1 cellular context compared by ENCODE assay signal in the genomic region with DNA sequence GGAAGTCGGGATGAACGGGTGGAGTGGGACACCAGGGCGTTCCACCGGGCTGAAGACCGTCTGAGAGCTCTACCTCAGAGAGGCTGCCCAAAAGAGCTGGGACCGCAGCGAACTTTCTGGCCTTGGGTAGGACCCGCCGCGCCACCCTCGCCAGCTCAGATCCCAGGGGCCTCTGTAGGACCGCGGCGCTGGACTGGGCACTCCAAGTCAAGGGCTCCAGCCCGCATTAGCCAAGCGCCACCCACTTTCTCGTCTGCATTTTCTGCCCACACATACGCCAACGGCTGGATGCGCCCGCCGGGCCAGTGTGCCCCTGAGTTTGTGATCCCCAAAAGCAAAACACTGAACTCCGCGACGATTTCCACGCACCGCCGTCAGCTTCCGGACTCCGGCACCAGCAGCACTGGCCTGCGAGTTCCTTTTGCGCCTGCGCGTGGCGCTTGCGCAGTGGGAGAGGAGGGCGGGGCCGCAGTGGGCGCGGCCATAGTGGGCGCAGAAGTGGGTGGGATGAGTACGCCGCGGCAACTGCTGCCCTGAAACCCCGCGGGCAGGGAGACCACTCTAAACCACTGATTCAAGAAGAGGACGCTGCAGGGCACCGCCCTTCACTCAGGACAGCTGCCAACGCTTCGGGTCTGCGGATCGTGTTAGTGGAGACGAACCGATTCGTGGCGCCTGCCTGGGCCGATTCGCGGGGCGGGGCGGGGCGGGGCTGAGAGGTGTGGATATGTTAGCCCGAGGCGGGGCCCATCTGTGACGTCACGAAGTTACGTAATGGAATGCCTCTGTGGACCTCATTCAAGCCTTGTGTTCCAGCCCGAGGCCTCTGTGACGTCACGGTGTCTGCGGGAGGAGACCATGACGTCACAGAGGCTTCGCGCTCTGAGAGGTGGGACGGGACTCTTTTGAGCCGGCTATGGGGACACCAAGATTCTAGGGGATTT.
TF ChIP-seq lines count a peak whose summit lies in the region.

No MANE protein-coding gene starts in this region.

TF ChIP-seq in HepG2, 621 proteins besides CTCF, POLR2A, EP300 and RAD21 (continued from another document and continues in another):
- TF ChIP-seq, protein P1, sequence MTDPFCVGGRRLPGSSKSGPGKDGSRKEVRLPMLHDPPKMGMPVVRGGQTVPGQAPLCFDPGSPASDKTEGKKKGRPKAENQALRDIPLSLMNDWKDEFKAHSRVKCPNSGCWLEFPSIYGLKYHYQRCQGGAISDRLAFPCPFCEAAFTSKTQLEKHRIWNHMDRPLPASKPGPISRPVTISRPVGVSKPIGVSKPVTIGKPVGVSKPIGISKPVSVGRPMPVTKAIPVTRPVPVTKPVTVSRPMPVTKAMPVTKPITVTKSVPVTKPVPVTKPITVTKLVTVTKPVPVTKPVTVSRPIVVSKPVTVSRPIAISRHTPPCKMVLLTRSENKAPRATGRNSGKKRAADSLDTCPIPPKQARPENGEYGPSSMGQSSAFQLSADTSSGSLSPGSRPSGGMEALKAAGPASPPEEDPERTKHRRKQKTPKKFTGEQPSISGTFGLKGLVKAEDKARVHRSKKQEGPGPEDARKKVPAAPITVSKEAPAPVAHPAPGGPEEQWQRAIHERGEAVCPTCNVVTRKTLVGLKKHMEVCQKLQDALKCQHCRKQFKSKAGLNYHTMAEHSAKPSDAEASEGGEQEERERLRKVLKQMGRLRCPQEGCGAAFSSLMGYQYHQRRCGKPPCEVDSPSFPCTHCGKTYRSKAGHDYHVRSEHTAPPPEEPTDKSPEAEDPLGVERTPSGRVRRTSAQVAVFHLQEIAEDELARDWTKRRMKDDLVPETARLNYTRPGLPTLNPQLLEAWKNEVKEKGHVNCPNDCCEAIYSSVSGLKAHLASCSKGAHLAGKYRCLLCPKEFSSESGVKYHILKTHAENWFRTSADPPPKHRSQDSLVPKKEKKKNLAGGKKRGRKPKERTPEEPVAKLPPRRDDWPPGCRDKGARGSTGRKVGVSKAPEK (CRISPR knock-in tag; IDR thresholded peaks at IDR 0.05; ENCODE audit: borderline replicate concordance), result no peak; the same call in 1 of the 2 replicates
- TF ChIP-seq ZNF354B (CRISPR knock-in tag; IDR thresholded peaks at IDR 0.05) (peak; percentile 92), ZC3H4 (CRISPR knock-in tag; IDR thresholded peaks at IDR 0.05; ENCODE audit: borderline replicate concordance) (no peak; the same call in 1 of the 2 replicates), TOPORS (CRISPR knock-in tag; IDR thresholded peaks at IDR 0.05) (peak; percentile 55; the same call in 1 of the 2 replicates), JDP2 (CRISPR knock-in tag; IDR thresholded peaks at IDR 0.05; ENCODE audit: borderline replicate concordance) (no peak), ZNF556 (CRISPR knock-in tag; IDR thresholded peaks at IDR 0.05; ENCODE audit: borderline replicate concordance) (peak; percentile 82; the same call in 1 of the 2 replicates), RARA (CRISPR knock-in tag; IDR thresholded peaks at IDR 0.05) (no peak; the same call in 1 of the 2 replicates), SMAD1 (CRISPR knock-in tag; IDR thresholded peaks at IDR 0.05; ENCODE audit: borderline replicate concordance, low read depth) (peak; percentile 95; the same call in 1 of the 2 replicates), ZNF3 (CRISPR knock-in tag; IDR thresholded peaks at IDR 0.05) (peak; percentile 59; the same call in 1 of the 2 replicates), FLYWCH1 (CRISPR knock-in tag; IDR thresholded peaks at IDR 0.05) (peak; percentile 94; the same call in 1 of the 2 replicates), ZNF17 (CRISPR knock-in tag; IDR thresholded peaks at IDR 0.05) (no peak), ZFP36 (IDR thresholded peaks at IDR 0.05; ENCODE audit: borderline replicate concordance, low read depth, low read length, partially characterized antibody) (no peak), HOXA9 (CRISPR knock-in tag; IDR thresholded peaks at IDR 0.05; ENCODE audit: borderline replicate concordance) (no peak), ZMYM2 (CRISPR knock-in tag; IDR thresholded peaks at IDR 0.05) (peak; percentile 95; the same call in 1 of the 2 replicates), ZNF530 (CRISPR knock-in tag; IDR thresholded peaks at IDR 0.05; ENCODE audit: low read depth) (no peak), YY1 (IDR thresholded peaks at IDR 0.05; ENCODE audit: insufficient read depth, insufficient replicate concordance, low read depth, low read length) (peak; percentile 91), KAT8 (CRISPR knock-in tag; IDR thresholded peaks at IDR 0.05) (peak; percentile 96), NR2F6 (IDR thresholded peaks at IDR 0.05) (0 out of 2 replicates have a peak, but pooled peaks have one; percentile 11), NR2F6 (CRISPR knock-in tag; IDR thresholded peaks at IDR 0.05) (no peak; the same call in 1 of the 2 replicates), AGO1 (IDR thresholded peaks at IDR 0.05; ENCODE audit: low read depth, low read length, poor library complexity, severe bottlenecking) (peak; percentile 81), NFYB (CRISPR knock-in tag; IDR thresholded peaks at IDR 0.05) (no peak; the same call in 1 of the 2 replicates), KAT7 (CRISPR knock-in tag; IDR thresholded peaks at IDR 0.05; ENCODE audit: borderline replicate concordance) (peak; percentile 57; the same call in 1 of the 2 replicates), MED1 (CRISPR knock-in tag; IDR thresholded peaks at IDR 0.05) (peak; percentile 65), TAF1 (CRISPR knock-in tag; IDR thresholded peaks at IDR 0.05) (peak; percentile 98), RBAK (CRISPR knock-in tag; IDR thresholded peaks at IDR 0.05) (peak; percentile 14; the same call in 1 of the 2 replicates), ZNF20 (CRISPR knock-in tag; IDR thresholded peaks at IDR 0.05) (peak; percentile 97), ZNF780A (CRISPR knock-in tag; IDR thresholded peaks at IDR 0.05) (peak; percentile 29; the same call in 1 of the 2 replicates), ZNF83 (CRISPR knock-in tag; IDR thresholded peaks at IDR 0.05; ENCODE audit: borderline replicate concordance) (no peak), KAT2B (IDR thresholded peaks at IDR 0.05; ENCODE audit: borderline replicate concordance, low read depth, low read length) (no peak), SCMH1 (CRISPR knock-in tag; IDR thresholded peaks at IDR 0.05; ENCODE audit: borderline replicate concordance) (no peak), NFATC3 (CRISPR knock-in tag; IDR thresholded peaks at IDR 0.05) (no peak; the same call in 1 of the 2 replicates), ZBTB21 (CRISPR knock-in tag; IDR thresholded peaks at IDR 0.05) (peak; percentile 100), TOE1 (CRISPR knock-in tag; IDR thresholded peaks at IDR 0.05) (no peak), ZNF224 (CRISPR knock-in tag; IDR thresholded peaks at IDR 0.05) (peak; percentile 75; the same call in 1 of the 2 replicates)
- TF ChIP-seq, protein P2, sequence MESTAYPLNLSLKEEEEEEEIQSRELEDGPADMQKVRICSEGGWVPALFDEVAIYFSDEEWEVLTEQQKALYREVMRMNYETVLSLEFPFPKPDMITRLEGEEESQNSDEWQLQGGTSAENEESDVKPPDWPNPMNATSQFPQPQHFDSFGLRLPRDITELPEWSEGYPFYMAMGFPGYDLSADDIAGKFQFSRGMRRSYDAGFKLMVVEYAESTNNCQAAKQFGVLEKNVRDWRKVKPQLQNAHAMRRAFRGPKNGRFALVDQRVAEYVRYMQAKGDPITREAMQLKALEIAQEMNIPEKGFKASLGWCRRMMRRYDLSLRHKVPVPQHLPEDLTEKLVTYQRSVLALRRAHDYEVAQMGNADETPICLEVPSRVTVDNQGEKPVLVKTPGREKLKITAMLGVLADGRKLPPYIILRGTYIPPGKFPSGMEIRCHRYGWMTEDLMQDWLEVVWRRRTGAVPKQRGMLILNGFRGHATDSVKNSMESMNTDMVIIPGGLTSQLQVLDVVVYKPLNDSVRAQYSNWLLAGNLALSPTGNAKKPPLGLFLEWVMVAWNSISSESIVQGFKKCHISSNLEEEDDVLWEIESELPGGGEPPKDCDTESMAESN (CRISPR knock-in tag; conservative IDR thresholded peaks at IDR 0.05), result peak; percentile 96
- TF ChIP-seq, protein P3, sequence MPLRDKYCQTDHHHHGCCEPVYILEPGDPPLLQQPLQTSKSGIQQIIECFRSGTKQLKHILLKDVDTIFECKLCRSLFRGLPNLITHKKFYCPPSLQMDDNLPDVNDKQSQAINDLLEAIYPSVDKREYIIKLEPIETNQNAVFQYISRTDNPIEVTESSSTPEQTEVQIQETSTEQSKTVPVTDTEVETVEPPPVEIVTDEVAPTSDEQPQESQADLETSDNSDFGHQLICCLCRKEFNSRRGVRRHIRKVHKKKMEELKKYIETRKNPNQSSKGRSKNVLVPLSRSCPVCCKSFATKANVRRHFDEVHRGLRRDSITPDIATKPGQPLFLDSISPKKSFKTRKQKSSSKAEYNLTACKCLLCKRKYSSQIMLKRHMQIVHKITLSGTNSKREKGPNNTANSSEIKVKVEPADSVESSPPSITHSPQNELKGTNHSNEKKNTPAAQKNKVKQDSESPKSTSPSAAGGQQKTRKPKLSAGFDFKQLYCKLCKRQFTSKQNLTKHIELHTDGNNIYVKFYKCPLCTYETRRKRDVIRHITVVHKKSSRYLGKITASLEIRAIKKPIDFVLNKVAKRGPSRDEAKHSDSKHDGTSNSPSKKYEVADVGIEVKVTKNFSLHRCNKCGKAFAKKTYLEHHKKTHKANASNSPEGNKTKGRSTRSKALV (CRISPR knock-in tag; IDR thresholded peaks at IDR 0.05), result peak; percentile 87; the same call in 1 of the 2 replicates
- TF ChIP-seq, protein P4, sequence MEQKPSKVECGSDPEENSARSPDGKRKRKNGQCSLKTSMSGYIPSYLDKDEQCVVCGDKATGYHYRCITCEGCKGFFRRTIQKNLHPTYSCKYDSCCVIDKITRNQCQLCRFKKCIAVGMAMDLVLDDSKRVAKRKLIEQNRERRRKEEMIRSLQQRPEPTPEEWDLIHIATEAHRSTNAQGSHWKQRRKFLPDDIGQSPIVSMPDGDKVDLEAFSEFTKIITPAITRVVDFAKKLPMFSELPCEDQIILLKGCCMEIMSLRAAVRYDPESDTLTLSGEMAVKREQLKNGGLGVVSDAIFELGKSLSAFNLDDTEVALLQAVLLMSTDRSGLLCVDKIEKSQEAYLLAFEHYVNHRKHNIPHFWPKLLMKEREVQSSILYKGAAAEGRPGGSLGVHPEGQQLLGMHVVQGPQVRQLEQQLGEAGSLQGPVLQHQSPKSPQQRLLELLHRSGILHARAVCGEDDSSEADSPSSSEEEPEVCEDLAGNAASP (CRISPR knock-in tag; IDR thresholded peaks at IDR 0.05; ENCODE audit: borderline replicate concordance), result peak; percentile 78
- TF ChIP-seq, protein P5, sequence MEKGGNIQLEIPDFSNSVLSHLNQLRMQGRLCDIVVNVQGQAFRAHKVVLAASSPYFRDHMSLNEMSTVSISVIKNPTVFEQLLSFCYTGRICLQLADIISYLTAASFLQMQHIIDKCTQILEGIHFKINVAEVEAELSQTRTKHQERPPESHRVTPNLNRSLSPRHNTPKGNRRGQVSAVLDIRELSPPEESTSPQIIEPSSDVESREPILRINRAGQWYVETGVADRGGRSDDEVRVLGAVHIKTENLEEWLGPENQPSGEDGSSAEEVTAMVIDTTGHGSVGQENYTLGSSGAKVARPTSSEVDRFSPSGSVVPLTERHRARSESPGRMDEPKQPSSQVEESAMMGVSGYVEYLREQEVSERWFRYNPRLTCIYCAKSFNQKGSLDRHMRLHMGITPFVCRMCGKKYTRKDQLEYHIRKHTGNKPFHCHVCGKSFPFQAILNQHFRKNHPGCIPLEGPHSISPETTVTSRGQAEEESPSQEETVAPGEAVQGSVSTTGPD (CRISPR knock-in tag; IDR thresholded peaks at IDR 0.05), result peak; percentile 23; the same call in 1 of the 2 replicates
- TF ChIP-seq, protein P6, sequence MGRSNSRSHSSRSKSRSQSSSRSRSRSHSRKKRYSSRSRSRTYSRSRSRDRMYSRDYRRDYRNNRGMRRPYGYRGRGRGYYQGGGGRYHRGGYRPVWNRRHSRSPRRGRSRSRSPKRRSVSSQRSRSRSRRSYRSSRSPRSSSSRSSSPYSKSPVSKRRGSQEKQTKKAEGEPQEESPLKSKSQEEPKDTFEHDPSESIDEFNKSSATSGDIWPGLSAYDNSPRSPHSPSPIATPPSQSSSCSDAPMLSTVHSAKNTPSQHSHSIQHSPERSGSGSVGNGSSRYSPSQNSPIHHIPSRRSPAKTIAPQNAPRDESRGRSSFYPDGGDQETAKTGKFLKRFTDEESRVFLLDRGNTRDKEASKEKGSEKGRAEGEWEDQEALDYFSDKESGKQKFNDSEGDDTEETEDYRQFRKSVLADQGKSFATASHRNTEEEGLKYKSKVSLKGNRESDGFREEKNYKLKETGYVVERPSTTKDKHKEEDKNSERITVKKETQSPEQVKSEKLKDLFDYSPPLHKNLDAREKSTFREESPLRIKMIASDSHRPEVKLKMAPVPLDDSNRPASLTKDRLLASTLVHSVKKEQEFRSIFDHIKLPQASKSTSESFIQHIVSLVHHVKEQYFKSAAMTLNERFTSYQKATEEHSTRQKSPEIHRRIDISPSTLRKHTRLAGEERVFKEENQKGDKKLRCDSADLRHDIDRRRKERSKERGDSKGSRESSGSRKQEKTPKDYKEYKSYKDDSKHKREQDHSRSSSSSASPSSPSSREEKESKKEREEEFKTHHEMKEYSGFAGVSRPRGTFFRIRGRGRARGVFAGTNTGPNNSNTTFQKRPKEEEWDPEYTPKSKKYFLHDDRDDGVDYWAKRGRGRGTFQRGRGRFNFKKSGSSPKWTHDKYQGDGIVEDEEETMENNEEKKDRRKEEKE (IDR thresholded peaks at IDR 0.05), result no peak
- TF ChIP-seq, protein P7, sequence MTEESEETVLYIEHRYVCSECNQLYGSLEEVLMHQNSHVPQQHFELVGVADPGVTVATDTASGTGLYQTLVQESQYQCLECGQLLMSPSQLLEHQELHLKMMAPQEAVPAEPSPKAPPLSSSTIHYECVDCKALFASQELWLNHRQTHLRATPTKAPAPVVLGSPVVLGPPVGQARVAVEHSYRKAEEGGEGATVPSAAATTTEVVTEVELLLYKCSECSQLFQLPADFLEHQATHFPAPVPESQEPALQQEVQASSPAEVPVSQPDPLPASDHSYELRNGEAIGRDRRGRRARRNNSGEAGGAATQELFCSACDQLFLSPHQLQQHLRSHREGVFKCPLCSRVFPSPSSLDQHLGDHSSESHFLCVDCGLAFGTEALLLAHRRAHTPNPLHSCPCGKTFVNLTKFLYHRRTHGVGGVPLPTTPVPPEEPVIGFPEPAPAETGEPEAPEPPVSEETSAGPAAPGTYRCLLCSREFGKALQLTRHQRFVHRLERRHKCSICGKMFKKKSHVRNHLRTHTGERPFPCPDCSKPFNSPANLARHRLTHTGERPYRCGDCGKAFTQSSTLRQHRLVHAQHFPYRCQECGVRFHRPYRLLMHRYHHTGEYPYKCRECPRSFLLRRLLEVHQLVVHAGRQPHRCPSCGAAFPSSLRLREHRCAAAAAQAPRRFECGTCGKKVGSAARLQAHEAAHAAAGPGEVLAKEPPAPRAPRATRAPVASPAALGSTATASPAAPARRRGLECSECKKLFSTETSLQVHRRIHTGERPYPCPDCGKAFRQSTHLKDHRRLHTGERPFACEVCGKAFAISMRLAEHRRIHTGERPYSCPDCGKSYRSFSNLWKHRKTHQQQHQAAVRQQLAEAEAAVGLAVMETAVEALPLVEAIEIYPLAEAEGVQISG (CRISPR knock-in tag; IDR thresholded peaks at IDR 0.05), result peak; percentile 36
- TF ChIP-seq, protein P8, sequence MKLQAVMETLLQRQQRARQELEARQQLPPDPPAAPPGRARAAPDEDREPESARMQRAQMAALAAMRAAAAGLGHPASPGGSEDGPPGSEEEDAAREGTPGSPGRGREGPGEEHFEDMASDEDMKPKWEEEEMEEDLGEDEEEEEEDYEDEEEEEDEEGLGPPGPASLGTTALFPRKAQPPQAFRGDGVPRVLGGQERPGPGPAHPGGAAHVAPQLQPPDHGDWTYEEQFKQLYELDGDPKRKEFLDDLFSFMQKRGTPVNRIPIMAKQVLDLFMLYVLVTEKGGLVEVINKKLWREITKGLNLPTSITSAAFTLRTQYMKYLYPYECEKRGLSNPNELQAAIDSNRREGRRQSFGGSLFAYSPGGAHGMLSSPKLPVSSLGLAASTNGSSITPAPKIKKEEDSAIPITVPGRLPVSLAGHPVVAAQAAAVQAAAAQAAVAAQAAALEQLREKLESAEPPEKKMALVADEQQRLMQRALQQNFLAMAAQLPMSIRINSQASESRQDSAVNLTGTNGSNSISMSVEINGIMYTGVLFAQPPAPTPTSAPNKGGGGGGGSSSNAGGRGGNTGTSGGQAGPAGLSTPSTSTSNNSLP (IDR thresholded peaks at IDR 0.05; ENCODE audit: low read depth, low read length), result no peak
